ENCODE assay signal across 2 cellular contexts in the genomic region with DNA sequence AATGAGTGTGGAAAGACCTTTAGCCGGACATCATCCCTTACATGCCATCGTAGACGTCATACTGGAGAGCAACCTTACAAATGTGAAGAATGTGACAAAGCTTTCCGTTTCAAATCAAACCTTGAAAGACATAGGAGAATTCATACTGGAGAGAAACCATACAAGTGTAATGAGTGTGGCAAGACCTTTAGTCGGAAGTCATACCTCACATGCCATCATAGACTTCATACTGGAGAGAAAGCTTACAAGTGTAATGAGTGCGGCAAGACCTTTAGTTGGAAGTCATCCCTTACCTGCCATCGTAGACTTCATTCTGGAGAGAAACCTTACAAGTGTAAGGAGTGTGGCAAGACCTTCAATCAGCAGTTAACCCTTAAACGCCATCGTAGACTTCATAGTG.
TF ChIP-seq lines count a peak whose summit lies in the region.

No MANE protein-coding gene starts in this region.

TF ChIP-seq in A549, 52 proteins besides CTCF, POLR2A, EP300 and RAD21 (continued from another document):
- no peak for TF ChIP-seq CHD4 (IDR thresholded peaks at IDR 0.05; ENCODE audit: borderline replicate concordance)
- TF ChIP-seq FOSB (CRISPR knock-in tag; IDR thresholded peaks at IDR 0.05), result no peak
- no peak for TF ChIP-seq GATA3 (IDR thresholded peaks at IDR 0.05; ENCODE audit: borderline replicate concordance)
- no peak for TF ChIP-seq JUN (IDR thresholded peaks at IDR 0.05)
- no peak for TF ChIP-seq HDAC2 (IDR thresholded peaks at IDR 0.05)
- TF ChIP-seq MYC (IDR thresholded peaks at IDR 0.05; ENCODE audit: borderline replicate concordance, low read length), result no peak
- TF ChIP-seq, protein P1, sequence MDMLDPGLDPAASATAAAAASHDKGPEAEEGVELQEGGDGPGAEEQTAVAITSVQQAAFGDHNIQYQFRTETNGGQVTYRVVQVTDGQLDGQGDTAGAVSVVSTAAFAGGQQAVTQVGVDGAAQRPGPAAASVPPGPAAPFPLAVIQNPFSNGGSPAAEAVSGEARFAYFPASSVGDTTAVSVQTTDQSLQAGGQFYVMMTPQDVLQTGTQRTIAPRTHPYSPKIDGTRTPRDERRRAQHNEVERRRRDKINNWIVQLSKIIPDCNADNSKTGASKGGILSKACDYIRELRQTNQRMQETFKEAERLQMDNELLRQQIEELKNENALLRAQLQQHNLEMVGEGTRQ (IDR thresholded peaks at IDR 0.05), result no peak
- TF ChIP-seq, protein P2, sequence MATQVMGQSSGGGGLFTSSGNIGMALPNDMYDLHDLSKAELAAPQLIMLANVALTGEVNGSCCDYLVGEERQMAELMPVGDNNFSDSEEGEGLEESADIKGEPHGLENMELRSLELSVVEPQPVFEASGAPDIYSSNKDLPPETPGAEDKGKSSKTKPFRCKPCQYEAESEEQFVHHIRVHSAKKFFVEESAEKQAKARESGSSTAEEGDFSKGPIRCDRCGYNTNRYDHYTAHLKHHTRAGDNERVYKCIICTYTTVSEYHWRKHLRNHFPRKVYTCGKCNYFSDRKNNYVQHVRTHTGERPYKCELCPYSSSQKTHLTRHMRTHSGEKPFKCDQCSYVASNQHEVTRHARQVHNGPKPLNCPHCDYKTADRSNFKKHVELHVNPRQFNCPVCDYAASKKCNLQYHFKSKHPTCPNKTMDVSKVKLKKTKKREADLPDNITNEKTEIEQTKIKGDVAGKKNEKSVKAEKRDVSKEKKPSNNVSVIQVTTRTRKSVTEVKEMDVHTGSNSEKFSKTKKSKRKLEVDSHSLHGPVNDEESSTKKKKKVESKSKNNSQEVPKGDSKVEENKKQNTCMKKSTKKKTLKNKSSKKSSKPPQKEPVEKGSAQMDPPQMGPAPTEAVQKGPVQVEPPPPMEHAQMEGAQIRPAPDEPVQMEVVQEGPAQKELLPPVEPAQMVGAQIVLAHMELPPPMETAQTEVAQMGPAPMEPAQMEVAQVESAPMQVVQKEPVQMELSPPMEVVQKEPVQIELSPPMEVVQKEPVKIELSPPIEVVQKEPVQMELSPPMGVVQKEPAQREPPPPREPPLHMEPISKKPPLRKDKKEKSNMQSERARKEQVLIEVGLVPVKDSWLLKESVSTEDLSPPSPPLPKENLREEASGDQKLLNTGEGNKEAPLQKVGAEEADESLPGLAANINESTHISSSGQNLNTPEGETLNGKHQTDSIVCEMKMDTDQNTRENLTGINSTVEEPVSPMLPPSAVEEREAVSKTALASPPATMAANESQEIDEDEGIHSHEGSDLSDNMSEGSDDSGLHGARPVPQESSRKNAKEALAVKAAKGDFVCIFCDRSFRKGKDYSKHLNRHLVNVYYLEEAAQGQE (IDR thresholded peaks at IDR 0.05), result no peak
- TF ChIP-seq HEYL (CRISPR knock-in tag; IDR thresholded peaks at IDR 0.05), result no peak
- no peak for TF ChIP-seq NFE2L2 (conservative IDR thresholded peaks at IDR 0.05; ENCODE audit: low read length)
- no peak for TF ChIP-seq ZNF302 (CRISPR knock-in tag; IDR thresholded peaks at IDR 0.05)
- TF ChIP-seq RARB (CRISPR knock-in tag; IDR thresholded peaks at IDR 0.05), result no peak
- no peak for TF ChIP-seq MAZ (IDR thresholded peaks at IDR 0.05; ENCODE audit: borderline replicate concordance, low read depth, low read length)
- no peak for TF ChIP-seq SREBF2 (IDR thresholded peaks at IDR 0.05)
- no peak for TF ChIP-seq ZSCAN20 (CRISPR knock-in tag; IDR thresholded peaks at IDR 0.05)
- TF ChIP-seq, protein P3, sequence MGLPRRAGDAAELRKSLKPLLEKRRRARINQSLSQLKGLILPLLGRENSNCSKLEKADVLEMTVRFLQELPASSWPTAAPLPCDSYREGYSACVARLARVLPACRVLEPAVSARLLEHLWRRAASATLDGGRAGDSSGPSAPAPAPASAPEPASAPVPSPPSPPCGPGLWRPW (IDR thresholded peaks at IDR 0.05), result no peak
- TF ChIP-seq, protein P4, sequence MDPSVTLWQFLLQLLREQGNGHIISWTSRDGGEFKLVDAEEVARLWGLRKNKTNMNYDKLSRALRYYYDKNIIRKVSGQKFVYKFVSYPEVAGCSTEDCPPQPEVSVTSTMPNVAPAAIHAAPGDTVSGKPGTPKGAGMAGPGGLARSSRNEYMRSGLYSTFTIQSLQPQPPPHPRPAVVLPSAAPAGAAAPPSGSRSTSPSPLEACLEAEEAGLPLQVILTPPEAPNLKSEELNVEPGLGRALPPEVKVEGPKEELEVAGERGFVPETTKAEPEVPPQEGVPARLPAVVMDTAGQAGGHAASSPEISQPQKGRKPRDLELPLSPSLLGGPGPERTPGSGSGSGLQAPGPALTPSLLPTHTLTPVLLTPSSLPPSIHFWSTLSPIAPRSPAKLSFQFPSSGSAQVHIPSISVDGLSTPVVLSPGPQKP (IDR thresholded peaks at IDR 0.05; ENCODE audit: low read depth, low read length), result no peak

TF ChIP-seq in HCT116, 20 proteins besides CTCF, POLR2A, EP300 and RAD21:
- TF ChIP-seq, protein P5, sequence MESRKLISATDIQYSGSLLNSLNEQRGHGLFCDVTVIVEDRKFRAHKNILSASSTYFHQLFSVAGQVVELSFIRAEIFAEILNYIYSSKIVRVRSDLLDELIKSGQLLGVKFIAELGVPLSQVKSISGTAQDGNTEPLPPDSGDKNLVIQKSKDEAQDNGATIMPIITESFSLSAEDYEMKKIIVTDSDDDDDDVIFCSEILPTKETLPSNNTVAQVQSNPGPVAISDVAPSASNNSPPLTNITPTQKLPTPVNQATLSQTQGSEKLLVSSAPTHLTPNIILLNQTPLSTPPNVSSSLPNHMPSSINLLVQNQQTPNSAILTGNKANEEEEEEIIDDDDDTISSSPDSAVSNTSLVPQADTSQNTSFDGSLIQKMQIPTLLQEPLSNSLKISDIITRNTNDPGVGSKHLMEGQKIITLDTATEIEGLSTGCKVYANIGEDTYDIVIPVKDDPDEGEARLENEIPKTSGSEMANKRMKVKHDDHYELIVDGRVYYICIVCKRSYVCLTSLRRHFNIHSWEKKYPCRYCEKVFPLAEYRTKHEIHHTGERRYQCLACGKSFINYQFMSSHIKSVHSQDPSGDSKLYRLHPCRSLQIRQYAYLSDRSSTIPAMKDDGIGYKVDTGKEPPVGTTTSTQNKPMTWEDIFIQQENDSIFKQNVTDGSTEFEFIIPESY (IDR thresholded peaks at IDR 0.05; ENCODE audit: extremely low read depth, insufficient replicate concordance, low read length), result no peak
- TF ChIP-seq EZH2 (IDR thresholded peaks at IDR 0.05) (no peak), EGR1 (IDR thresholded peaks at IDR 0.05; ENCODE audit: low read depth) (no peak), FOSL1 (IDR thresholded peaks at IDR 0.05; ENCODE audit: low read depth) (no peak), ZFX (IDR thresholded peaks at IDR 0.05) (no peak), SIN3A (IDR thresholded peaks at IDR 0.05; ENCODE audit: low read depth) (no peak), CEBPB (IDR thresholded peaks at IDR 0.05; ENCODE audit: low read depth) (no peak), EZH2phosphoT487 (IDR thresholded peaks at IDR 0.05; ENCODE audit: borderline replicate concordance) (no peak)
